ENCODE assay signal across 9 cellular contexts in genomic region chr1:203663294-203663693, GRCh38. TPM values are rescaled to one million over a fixed set of nuclear protein-coding genes. Genes with fewer than 3 reads are reported as not detected.
DNase-seq lines count a peak whose midpoint lies in the region; ATAC-seq and TF ChIP-seq lines count a peak whose summit lies in the region.
"Had no signal": no experiment of that assay in that cellular context is flagged by ENCODE, and none has a peak within 500 bp of the region (broad histone marks: within the 10 kb centered on the region; RNA-seq: fewer than 3 reads in every experiment).

No MANE protein-coding gene starts in this region.

- DNase-seq in stimulated activated naive CD4-positive, alpha-beta T cell treated with Interleukin-2 at 50 U/mL for 16 hours (lab: John Stamatoyannopoulos, UW) = peak; percentile 21
- DNase-seq in stimulated activated naive CD4-positive, alpha-beta T cell (lab: John Stamatoyannopoulos, UW) = no peak
- DNase-seq in activated naive CD8-positive, alpha-beta T cell treated with anti-CD3 and anti-CD28 coated beads, Interleukin-2, amount 50 U/mL, for 24 hours = no peak
- DNase-seq in left lung = no peak
- DNase-seq in vagina (ENCODE audit: extremely low spot score in 2 of 2) = no peak
- DNase-seq in medulla oblongata (ENCODE audit: extremely low spot score) = no peak
- DNase-seq: thyroid gland had no signal

- TF ChIP-seq POLR2A in vagina (IDR thresholded peaks at IDR 0.05) = no peak

- ATAC-seq in activated naive CD8-positive, alpha-beta T cell treated with anti-CD3 and anti-CD28 coated beads, Interleukin-2, amount 50 U/mL, for 24 hours = peak; percentile 92
- ATAC-seq in left lung (peak; percentile 7), GM21360 (IDR thresholded peaks at IDR 0.05; ENCODE audit: unreplicated experiment) (no peak), GM18511 (IDR thresholded peaks at IDR 0.05; ENCODE audit: unreplicated experiment) (no peak)

- intact Hi-C loops in left lung (cut with DNase I) (no loop called here), vagina (cut with DNase I) (no loop called here)

- H3K9me3 ChIP-seq in left lung (no peaks in the 10 kb centered on the region), vagina (no peaks in the 10 kb centered on the region)
- H3K9me3 ChIP-seq: thyroid gland had no signal

- peak overlapping the region; percentile 7 for H3K4me3 Mint-ChIP-seq in activated naive CD8-positive, alpha-beta T cell treated with anti-CD3 and anti-CD28 coated beads, Interleukin-2, amount 50 U/mL, for 24 hours

- H3K4me3 ChIP-seq in left lung (no peak overlapping the region), vagina (no peak overlapping the region)
- H3K4me3 ChIP-seq: thyroid gland had no signal

- TF ChIP-seq CTCF in left lung (IDR thresholded peaks at IDR 0.05) = no peak
- TF ChIP-seq CTCF in vagina (IDR thresholded peaks at IDR 0.05) = no peak

- peaks cover 55% of the 10 kb centered on the region for H3K4me1 Mint-ChIP-seq in activated naive CD8-positive, alpha-beta T cell treated with anti-CD3 and anti-CD28 coated beads, Interleukin-2, amount 50 U/mL, for 24 hours

- H3K27ac Mint-ChIP-seq in activated naive CD8-positive, alpha-beta T cell treated with anti-CD3 and anti-CD28 coated beads, Interleukin-2, amount 50 U/mL, for 24 hours = peak overlapping the region; percentile 81

- H3K36me3 ChIP-seq in left lung (peaks cover 0 to 11% of the 10 kb centered on the region in 2 donors), vagina (no peaks in the 10 kb centered on the region)
- H3K36me3 ChIP-seq: thyroid gland had no signal

- peaks cover 2% of the 10 kb centered on the region for H3K36me3 Mint-ChIP-seq in activated naive CD8-positive, alpha-beta T cell treated with anti-CD3 and anti-CD28 coated beads, Interleukin-2, amount 50 U/mL, for 24 hours (ENCODE audit: low read depth)

- H3K4me1 ChIP-seq in left lung (peaks cover 17 to 46% of the 10 kb centered on the region in 2 donors), vagina (peaks cover 88% of the 10 kb centered on the region)

- H3K27me3 Mint-ChIP-seq in activated naive CD8-positive, alpha-beta T cell treated with anti-CD3 and anti-CD28 coated beads, Interleukin-2, amount 50 U/mL, for 24 hours = no peaks in the 10 kb centered on the region

- H3K27me3 ChIP-seq in left lung = no peaks in the 10 kb centered on the region
- H3K27me3 ChIP-seq in vagina = no peaks in the 10 kb centered on the region
- H3K27me3 ChIP-seq: thyroid gland had no signal

- no peaks in the 10 kb centered on the region for H3K9me3 Mint-ChIP-seq in activated naive CD8-positive, alpha-beta T cell treated with anti-CD3 and anti-CD28 coated beads, Interleukin-2, amount 50 U/mL, for 24 hours

- H3K27ac ChIP-seq in left lung = peak overlapping the region; percentile 11 to 57
- peak overlapping the region; percentile 60 for H3K27ac ChIP-seq in vagina

RNA-seq across cellular contexts. Expression of gene ATP2B4, which starts 36.7 kb away (rescaled TPM):
- total RNA-seq in left lung (100 to 1,000 TPM; 109 to 128 TPM), vagina (101 TPM)

Comparison
In these comparisons a context has a peak if more than half of its experiments do, and no peak if none do; other contexts are left out.
1. ATAC-seq: peak in activated naive CD8-positive, alpha-beta T cell treated with anti-CD3 and anti-CD28 coated beads, Interleukin-2, amount 50 U/mL, for 24 hours (single experiment) and left lung (single experiment); none in GM21360 (single experiment) and GM18511 (single experiment).